In the genomic region with DNA sequence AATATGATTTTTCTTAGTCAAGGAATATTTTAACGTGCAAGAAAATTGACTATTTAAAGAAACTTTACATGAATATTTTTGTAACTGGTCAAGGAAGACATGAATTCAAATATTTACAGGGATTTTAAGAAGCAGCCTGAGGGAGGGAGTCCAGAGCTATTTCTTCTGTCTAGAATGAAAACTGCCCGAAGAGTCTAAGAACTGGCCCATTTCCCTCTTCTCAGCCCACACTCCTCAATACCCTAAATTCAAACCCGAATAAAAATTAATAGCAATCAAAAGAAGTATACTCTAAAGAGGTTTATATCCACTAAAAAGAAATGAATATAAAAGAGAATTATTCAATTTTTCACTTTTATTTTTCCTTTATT, we compare ENCODE assay signal across 13 cellular contexts. TPM values are rescaled to one million over a fixed set of nuclear protein-coding genes. Genes with fewer than 3 reads are reported as not detected.
DNase-seq lines count a peak whose midpoint lies in the region; ATAC-seq and TF ChIP-seq lines count a peak whose summit lies in the region.
"Had no signal": no experiment of that assay in that cellular context is flagged by ENCODE, and none has a peak within 500 bp of the region (broad histone marks: within the 10 kb centered on the region; RNA-seq: fewer than 3 reads in every experiment).

No MANE protein-coding gene starts in this region.

- H3K36me3 ChIP-seq in MG63: no peaks in the 10 kb centered on the region

- peak overlapping the region; percentile 98 for H3K27ac Mint-ChIP-seq in activated T-cell treated with anti-CD3 and anti-CD28 coated beads, Interleukin-2, amount 50 U/mL, for 24 hours
- peak overlapping the region; percentile 96 for H3K27ac Mint-ChIP-seq in activated naive CD8-positive, alpha-beta T cell treated with anti-CD3 and anti-CD28 coated beads for 36 hours
- peak overlapping the region; percentile 99 for H3K27ac Mint-ChIP-seq in stimulated activated memory B cell treated with anti-CD40 and anti-IgM and Interleukin-4, amounts not matched to agents 10 μg/mL and 1 μg/mL and 100 μg/mL, for 72 hours

- ATAC-seq in HG03280 (IDR thresholded peaks at IDR 0.05; ENCODE audit: unreplicated experiment) (peak; percentile 18), SK-N-SH treated with all-trans-retinoic acid at 6 μM for 48 hours (no peak)
- no peak for ATAC-seq in stimulated activated memory B cell treated with anti-CD40 and anti-IgM and Interleukin-4, amounts not matched to agents 10 μg/mL and 1 μg/mL and 100 μg/mL, for 72 hours
- ATAC-seq: Right ventricle myocardium inferior had no signal

- H3K4me3 Mint-ChIP-seq in activated T-cell treated with anti-CD3 and anti-CD28 coated beads, Interleukin-2, amount 50 U/mL, for 24 hours: peak overlapping the region; percentile 67
- peak overlapping the region; percentile 66 for H3K4me3 Mint-ChIP-seq in activated naive CD8-positive, alpha-beta T cell treated with anti-CD3 and anti-CD28 coated beads for 36 hours
- H3K4me3 Mint-ChIP-seq in stimulated activated memory B cell treated with anti-CD40 and anti-IgM and Interleukin-4, amounts not matched to agents 10 μg/mL and 1 μg/mL and 100 μg/mL, for 72 hours: peak overlapping the region; percentile 77

- peaks cover 63% of the 10 kb centered on the region for H3K4me1 Mint-ChIP-seq in activated T-cell treated with anti-CD3 and anti-CD28 coated beads, Interleukin-2, amount 50 U/mL, for 24 hours (ENCODE audit: low read depth)
- peaks cover 49% of the 10 kb centered on the region for H3K4me1 Mint-ChIP-seq in activated naive CD8-positive, alpha-beta T cell treated with anti-CD3 and anti-CD28 coated beads for 36 hours
- H3K4me1 Mint-ChIP-seq in stimulated activated memory B cell treated with anti-CD40 and anti-IgM and Interleukin-4, amounts not matched to agents 10 μg/mL and 1 μg/mL and 100 μg/mL, for 72 hours: peaks cover 34% of the 10 kb centered on the region

- H3K36me3 Mint-ChIP-seq in activated T-cell treated with anti-CD3 and anti-CD28 coated beads, Interleukin-2, amount 50 U/mL, for 24 hours (ENCODE audit: low read depth): peaks cover under 1% of the 10 kb centered on the region
- H3K36me3 Mint-ChIP-seq in activated naive CD8-positive, alpha-beta T cell treated with anti-CD3 and anti-CD28 coated beads for 36 hours: peaks cover 12% of the 10 kb centered on the region
- H3K36me3 Mint-ChIP-seq in stimulated activated memory B cell treated with anti-CD40 and anti-IgM and Interleukin-4, amounts not matched to agents 10 μg/mL and 1 μg/mL and 100 μg/mL, for 72 hours: no peaks in the 10 kb centered on the region

- DNase-seq in activated T-cell treated with anti-CD3 and anti-CD28 coated beads, Interleukin-2, amount 50 U/mL, for 24 hours: no peak
- no peak for DNase-seq in activated T-cell treated with anti-CD3 and anti-CD28 coated beads, Interleukin-2, amount 50 U/mL, for 48 hours
- no peak for DNase-seq in activated naive CD8-positive, alpha-beta T cell treated with anti-CD3 and anti-CD28 coated beads for 36 hours
- DNase-seq in superior temporal gyrus (ENCODE audit: extremely low spot score) (no peak), MG63 (no peak)
- DNase-seq: EL, GOT3, NCI-H345 had no signal

- H3K9me3 ChIP-seq in MG63: no peaks in the 10 kb centered on the region

- H3K27me3 Mint-ChIP-seq in activated T-cell treated with anti-CD3 and anti-CD28 coated beads, Interleukin-2, amount 50 U/mL, for 24 hours: no peaks in the 10 kb centered on the region
- H3K27me3 Mint-ChIP-seq in activated naive CD8-positive, alpha-beta T cell treated with anti-CD3 and anti-CD28 coated beads for 36 hours: no peaks in the 10 kb centered on the region
- no peaks in the 10 kb centered on the region for H3K27me3 Mint-ChIP-seq in stimulated activated memory B cell treated with anti-CD40 and anti-IgM and Interleukin-4, amounts not matched to agents 10 μg/mL and 1 μg/mL and 100 μg/mL, for 72 hours

- peaks cover 2% of the 10 kb centered on the region for H3K9me3 Mint-ChIP-seq in activated T-cell treated with anti-CD3 and anti-CD28 coated beads, Interleukin-2, amount 50 U/mL, for 24 hours
- peaks cover 3% of the 10 kb centered on the region for H3K9me3 Mint-ChIP-seq in activated naive CD8-positive, alpha-beta T cell treated with anti-CD3 and anti-CD28 coated beads for 36 hours
- no peaks in the 10 kb centered on the region for H3K9me3 Mint-ChIP-seq in stimulated activated memory B cell treated with anti-CD40 and anti-IgM and Interleukin-4, amounts not matched to agents 10 μg/mL and 1 μg/mL and 100 μg/mL, for 72 hours

- H3K4me3 ChIP-seq in MG63: no peak overlapping the region
- H3K4me3 ChIP-seq: skin epidermis had no signal

- H3K27me3 ChIP-seq in MG63: no peaks in the 10 kb centered on the region

TF ChIP-seq in SK-N-SH treated with all-trans-retinoic acid at 6 μM for 48 hours, 23 proteins besides CTCF, POLR2A, EP300 and RAD21:
- TF ChIP-seq, protein P1, sequence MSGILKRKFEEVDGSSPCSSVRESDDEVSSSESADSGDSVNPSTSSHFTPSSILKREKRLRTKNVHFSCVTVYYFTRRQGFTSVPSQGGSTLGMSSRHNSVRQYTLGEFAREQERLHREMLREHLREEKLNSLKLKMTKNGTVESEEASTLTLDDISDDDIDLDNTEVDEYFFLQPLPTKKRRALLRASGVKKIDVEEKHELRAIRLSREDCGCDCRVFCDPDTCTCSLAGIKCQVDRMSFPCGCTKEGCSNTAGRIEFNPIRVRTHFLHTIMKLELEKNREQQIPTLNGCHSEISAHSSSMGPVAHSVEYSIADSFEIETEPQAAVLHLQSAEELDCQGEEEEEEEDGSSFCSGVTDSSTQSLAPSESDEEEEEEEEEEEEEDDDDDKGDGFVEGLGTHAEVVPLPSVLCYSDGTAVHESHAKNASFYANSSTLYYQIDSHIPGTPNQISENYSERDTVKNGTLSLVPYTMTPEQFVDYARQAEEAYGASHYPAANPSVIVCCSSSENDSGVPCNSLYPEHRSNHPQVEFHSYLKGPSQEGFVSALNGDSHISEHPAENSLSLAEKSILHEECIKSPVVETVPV (CRISPR knock-in tag; IDR thresholded peaks at IDR 0.05): no peak
- TF ChIP-seq TOX (CRISPR knock-in tag; IDR thresholded peaks at IDR 0.05; ENCODE audit: borderline replicate concordance) (no peak), ZFP30 (CRISPR knock-in tag; IDR thresholded peaks at IDR 0.05) (no peak), SNAI2 (CRISPR knock-in tag; IDR thresholded peaks at IDR 0.05) (no peak), ZNF70 (CRISPR knock-in tag; IDR thresholded peaks at IDR 0.05) (no peak), TCF4 (CRISPR knock-in tag; IDR thresholded peaks at IDR 0.05; ENCODE audit: borderline replicate concordance) (no peak)
- TF ChIP-seq, protein P2, sequence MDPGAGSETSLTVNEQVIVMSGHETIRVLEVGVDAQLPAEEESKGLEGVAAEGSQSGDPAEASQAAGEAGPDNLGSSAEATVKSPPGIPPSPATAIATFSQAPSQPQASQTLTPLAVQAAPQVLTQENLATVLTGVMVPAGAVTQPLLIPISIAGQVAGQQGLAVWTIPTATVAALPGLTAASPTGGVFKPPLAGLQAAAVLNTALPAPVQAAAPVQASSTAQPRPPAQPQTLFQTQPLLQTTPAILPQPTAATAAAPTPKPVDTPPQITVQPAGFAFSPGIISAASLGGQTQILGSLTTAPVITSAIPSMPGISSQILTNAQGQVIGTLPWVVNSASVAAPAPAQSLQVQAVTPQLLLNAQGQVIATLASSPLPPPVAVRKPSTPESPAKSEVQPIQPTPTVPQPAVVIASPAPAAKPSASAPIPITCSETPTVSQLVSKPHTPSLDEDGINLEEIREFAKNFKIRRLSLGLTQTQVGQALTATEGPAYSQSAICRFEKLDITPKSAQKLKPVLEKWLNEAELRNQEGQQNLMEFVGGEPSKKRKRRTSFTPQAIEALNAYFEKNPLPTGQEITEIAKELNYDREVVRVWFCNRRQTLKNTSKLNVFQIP (CRISPR knock-in tag; IDR thresholded peaks at IDR 0.05; ENCODE audit: borderline replicate concordance, low read depth): no peak
- TF ChIP-seq, protein P3, sequence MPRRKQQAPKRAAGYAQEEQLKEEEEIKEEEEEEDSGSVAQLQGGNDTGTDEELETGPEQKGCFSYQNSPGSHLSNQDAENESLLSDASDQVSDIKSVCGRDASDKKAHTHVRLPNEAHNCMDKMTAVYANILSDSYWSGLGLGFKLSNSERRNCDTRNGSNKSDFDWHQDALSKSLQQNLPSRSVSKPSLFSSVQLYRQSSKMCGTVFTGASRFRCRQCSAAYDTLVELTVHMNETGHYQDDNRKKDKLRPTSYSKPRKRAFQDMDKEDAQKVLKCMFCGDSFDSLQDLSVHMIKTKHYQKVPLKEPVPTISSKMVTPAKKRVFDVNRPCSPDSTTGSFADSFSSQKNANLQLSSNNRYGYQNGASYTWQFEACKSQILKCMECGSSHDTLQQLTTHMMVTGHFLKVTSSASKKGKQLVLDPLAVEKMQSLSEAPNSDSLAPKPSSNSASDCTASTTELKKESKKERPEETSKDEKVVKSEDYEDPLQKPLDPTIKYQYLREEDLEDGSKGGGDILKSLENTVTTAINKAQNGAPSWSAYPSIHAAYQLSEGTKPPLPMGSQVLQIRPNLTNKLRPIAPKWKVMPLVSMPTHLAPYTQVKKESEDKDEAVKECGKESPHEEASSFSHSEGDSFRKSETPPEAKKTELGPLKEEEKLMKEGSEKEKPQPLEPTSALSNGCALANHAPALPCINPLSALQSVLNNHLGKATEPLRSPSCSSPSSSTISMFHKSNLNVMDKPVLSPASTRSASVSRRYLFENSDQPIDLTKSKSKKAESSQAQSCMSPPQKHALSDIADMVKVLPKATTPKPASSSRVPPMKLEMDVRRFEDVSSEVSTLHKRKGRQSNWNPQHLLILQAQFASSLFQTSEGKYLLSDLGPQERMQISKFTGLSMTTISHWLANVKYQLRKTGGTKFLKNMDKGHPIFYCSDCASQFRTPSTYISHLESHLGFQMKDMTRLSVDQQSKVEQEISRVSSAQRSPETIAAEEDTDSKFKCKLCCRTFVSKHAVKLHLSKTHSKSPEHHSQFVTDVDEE (CRISPR knock-in tag; IDR thresholded peaks at IDR 0.05): no peak

RNA-seq across cellular contexts. Expression of a gene that starts 6.5 kb away (rescaled TPM):
- total RNA-seq in activated naive CD8-positive, alpha-beta T cell treated with anti-CD3 and anti-CD28 coated beads for 36 hours: 100 to 1,000 TPM; 302 to 307 TPM
- 265 and 311 TPM in 2 replicates for total RNA-seq in MG63 (2014; rRNA removed; shearing (Covaris generic); ENCODE audit: low replicate concordance)

RNA-seq across cellular contexts. Expression of a gene that starts 40.6 kb away (rescaled TPM):
- 10 to 100 TPM; 33.1 to 33.9 TPM for total RNA-seq in activated naive CD8-positive, alpha-beta T cell treated with anti-CD3 and anti-CD28 coated beads for 36 hours
- 7.8 and 9.6 TPM in 2 replicates for total RNA-seq in MG63 (2014; rRNA removed; shearing (Covaris generic); ENCODE audit: low replicate concordance)
